Comparison of ENCODE assay signal across 35 cellular contexts in genomic region chr7:155530601-155531000, GRCh38. TPM values are rescaled to one million over a fixed set of nuclear protein-coding genes. Genes with fewer than 3 reads are reported as not detected.
"Had no signal": no experiment of that assay in that cellular context is flagged by ENCODE, and none has a peak within 500 bp of the region (broad histone marks: within the 10 kb centered on the region; RNA-seq: fewer than 3 reads in every experiment).

No MANE protein-coding gene starts in this region.

- H3K36me3 ChIP-seq: ascending aorta, WERI-Rb-1 had no signal

- H3K27ac ChIP-seq: ascending aorta, body of pancreas, SK-N-MC, WERI-Rb-1 had no signal

- H3K9me3 ChIP-seq: ascending aorta, body of pancreas had no signal

- ATAC-seq: activated CD4-positive, CD25-positive, alpha-beta regulatory T cell treated with anti-CD3 and anti-CD28 coated beads, Interleukin-2, amount 50 U/mL, for 24 hours; activated CD8-positive, alpha-beta T cell treated with anti-CD3 and anti-CD28 coated beads, Interleukin-2, amount 10 ng/mL, durations not matched to agents 7 days and 5 days; activated naive CD4-positive, alpha-beta T cell treated with anti-CD3 and anti-CD28 coated beads, Interleukin-2, amount 50 U/mL, for 72 hours; activated naive CD8-positive, alpha-beta T cell treated with anti-CD3 and anti-CD28 coated beads, Interleukin-2, amount 50 U/mL, for 24 hours; body of pancreas; Panc1; Right ventricle myocardium inferior; T-cell had no signal

- DNase-seq: activated CD4-positive, alpha-beta T cell treated with anti-CD3 and anti-CD28 coated beads for 48 hours; activated CD4-positive, alpha-beta T cell treated with anti-CD3 and anti-CD28 coated beads, Interleukin-2, amount 50 U/mL, for 4 hours; activated CD8-positive, alpha-beta memory T cell treated with anti-CD3 and anti-CD28 coated beads, Interleukin-2, amount 50 U/mL, for 48 hours; activated CD8-positive, alpha-beta T cell treated with anti-CD3 and anti-CD28 coated beads, Interleukin-2, amount 10 ng/mL, durations not matched to agents 7 days and 5 days; activated naive CD4-positive, alpha-beta T cell treated with Interleukin-2 at 50 U/mL for 16 hours; activated naive CD8-positive, alpha-beta T cell treated with anti-CD3 and anti-CD28 coated beads, Interleukin-2, amount 50 U/mL, for 24 hours; activated T-cell treated with anti-CD3 and anti-CD28 coated beads, Interleukin-2, amount 50 U/mL, for 1 hour; amniotic stem cell; body of pancreas; KG1; NCI-H1092 treated with DMSO at 0.1 percent for 48 hours; NCI-H1417 treated with DMSO at 0.1 percent for 48 hours; NCI-H1694; NCI-H2029; NCI-H2107; NCI-H2171 treated with DMSO at 0.1 percent for 48 hours; NCI-H226; NCI-H526; NCI-H774; OCI-M1; RPMI8226; T-helper 2 cell; T1000; WERI-Rb-1 had no signal

- H3K4me3 ChIP-seq: ascending aorta, body of pancreas, SK-N-MC had no signal

RNA-seq across cellular contexts. Expression of gene CNPY1, which starts 15.8 kb away (rescaled TPM):
- total RNA-seq: activated CD8-positive, alpha-beta T cell treated with anti-CD3 and anti-CD28 coated beads, Interleukin-2, amount 10 ng/mL, durations not matched to agents 7 days and 5 days; activated naive CD4-positive, alpha-beta T cell treated with anti-CD3 and anti-CD28 coated beads, Interleukin-2, amount 50 U/mL, for 72 hours; ascending aorta; body of pancreas; LHCN-M2; M059J; NCI-H460; Right ventricle myocardium inferior; T-cell had no signal
- polyA plus RNA-seq: IgD-negative memory B cell had no signal
